20 cellular contexts compared by ENCODE assay signal in the genomic region with DNA sequence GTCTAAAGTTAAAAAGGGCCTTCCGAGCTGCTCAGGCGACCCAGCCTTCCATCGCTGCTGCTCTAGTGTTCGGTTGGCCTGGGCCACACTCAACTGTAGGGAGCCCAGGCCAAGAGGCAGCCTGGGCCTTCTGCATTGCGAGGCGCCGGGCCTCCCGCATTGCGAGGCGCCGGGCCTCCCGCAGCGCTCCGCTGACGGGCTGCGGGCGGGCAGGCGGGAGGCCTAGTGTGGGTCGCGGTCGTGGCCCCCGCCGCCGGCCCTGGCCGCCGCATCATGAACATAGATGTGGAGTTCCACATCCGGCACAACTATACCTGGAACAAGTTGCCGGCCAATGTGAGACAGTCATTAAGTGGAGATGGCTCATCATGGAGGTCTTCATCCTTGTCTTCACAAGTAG. TPM values are rescaled to one million over a fixed set of nuclear protein-coding genes. Genes with fewer than 3 reads are reported as not detected.
A peak's percentile ranks its signal among the peaks of the same experiment; 100 is the strongest.
DNase-seq lines count a peak whose midpoint lies in the region; ATAC-seq, FAIRE-seq and TF ChIP-seq lines count a peak whose summit lies in the region.
"Had no signal": no experiment of that assay in that cellular context is flagged by ENCODE, and none has a peak within 500 bp of the region (broad histone marks: within the 10 kb centered on the region; RNA-seq: fewer than 3 reads in every experiment).

No MANE protein-coding gene starts in this region.

- no peak overlapping the region for H4K5ac ChIP-seq in IMR-90 (ENCODE audit: low read depth, low read length)

- H3K9me3 ChIP-seq in IMR-90 (ENCODE audit: control insufficient read depth, insufficient read depth, low read length): no peaks in the 10 kb centered on the region
- H3K9me3 ChIP-seq: Caco-2 had no signal

- no peaks in the 10 kb centered on the region for H3K27me3 Mint-ChIP-seq in natural killer cell (ENCODE audit: low read depth in 2 of 2)
- H3K27me3 Mint-ChIP-seq in natural killer cell treated with Interleukin-12 subunit alpha and Interleukin-12 subunit beta and Interleukin-15 and Interleukin-18, amount 100 ng/mL, for 72 hours: no peaks in the 10 kb centered on the region
- H3K27me3 Mint-ChIP-seq in naive thymus-derived CD8-positive, alpha-beta T cell: no peaks in the 10 kb centered on the region
- H3K27me3 Mint-ChIP-seq: B cell; CD4-positive, alpha-beta T cell had no signal

- no peaks in the 10 kb centered on the region for H3K27me3 ChIP-seq in IMR-90 (ENCODE audit: control insufficient read depth, insufficient read depth, low read length)

- no peak overlapping the region for H4K8ac ChIP-seq in IMR-90 (ENCODE audit: low read depth in 2 of 2, low read length in 2 of 2)

- ATAC-seq in natural killer cell (no peak), IMR-90 (ENCODE audit: low read depth) (no peak)
- no peak for ATAC-seq in natural killer cell treated with Interleukin-12 subunit alpha and Interleukin-12 subunit beta and Interleukin-15 and Interleukin-18, amount 100 ng/mL, for 72 hours
- ATAC-seq in naive thymus-derived CD8-positive, alpha-beta T cell: no peak
- ATAC-seq: GM12878 had no signal

- in situ Hi-C loops in IMR-90 (cut with MboI; ENCODE audit: low sequenced_read_pairs): no loop called here

- H3K4ac ChIP-seq in IMR-90 (ENCODE audit: low read depth, low read length): no peak overlapping the region

- H4K91ac ChIP-seq in IMR-90 (ENCODE audit: insufficient read depth, low read depth, low read length): no peak overlapping the region

- no peaks in the 10 kb centered on the region for H4K20me1 ChIP-seq in IMR-90 (ENCODE audit: insufficient read depth, low read length)

- no peak overlapping the region for H3K56ac ChIP-seq in IMR-90 (ENCODE audit: extremely low read depth, insufficient read depth, low read length)

- DNase-seq in natural killer cell: no peak
- no peak for DNase-seq in natural killer cell treated with Interleukin-12 subunit alpha and Interleukin-12 subunit beta and Interleukin-15 and Interleukin-18, amount 100 ng/mL, for 72 hours (ENCODE audit: low spot score)
- DNase-seq in IMR-90: no peak
- no peak for DNase-seq in naive thymus-derived CD8-positive, alpha-beta T cell
- DNase-seq in DMS 273 (lab: John Stamatoyannopoulos, UW; ENCODE audit: unreplicated experiment): no peak
- DNase-seq in HTR-8/SVneo (ENCODE audit: insufficient read length, low spot score): no peak
- DNase-seq in central memory CD4-positive, alpha-beta T cell: no peak
- DNase-seq: C1 segment of cervical spinal cord; Caco-2; CD4-positive, alpha-beta T cell; DMS 273 treated with DMSO at 0.1 percent for 48 hours; DMS79; GM23248 had no signal

- H3K36me3 ChIP-seq in IMR-90 (ENCODE audit: control insufficient read depth, insufficient read depth, low read length): peaks cover 3% of the 10 kb centered on the region; the same call in 1 of the 2 replicates

- H3K14ac ChIP-seq in IMR-90 (replicated peaks; ENCODE audit: low read depth, low read length): no peak overlapping the region

- no peak overlapping the region for H3K9ac ChIP-seq in IMR-90 (ENCODE audit: low read depth, low read length)
- H3K9ac ChIP-seq: GM23248 had no signal

- BruUV-seq in IMR-90 (replicated peaks; lab: Mats Ljungman, UMichigan): no TSS peak

- no peak overlapping the region for H2BK20ac ChIP-seq in IMR-90 (ENCODE audit: low read depth, low read length)

- H3K9me1 ChIP-seq in IMR-90 (ENCODE audit: insufficient read depth, low read length): no peaks in the 10 kb centered on the region; the same call in 1 of the 2 replicates

- H3K9me3 Mint-ChIP-seq in natural killer cell: no peaks in the 10 kb centered on the region
- H3K9me3 Mint-ChIP-seq in natural killer cell treated with Interleukin-12 subunit alpha and Interleukin-12 subunit beta and Interleukin-15 and Interleukin-18, amount 100 ng/mL, for 72 hours: no peaks in the 10 kb centered on the region
- H3K9me3 Mint-ChIP-seq in naive thymus-derived CD8-positive, alpha-beta T cell: peaks cover 0 to 2% (median 0%) of the 10 kb centered on the region in 9 donors
- H3K9me3 Mint-ChIP-seq: CD4-positive, alpha-beta T cell had no signal

- H3K4me3 ChIP-seq in IMR-90 (ENCODE audit: insufficient read depth, low read depth, low read length): no peak overlapping the region
- H3K4me3 ChIP-seq: GM12878, GM23248 had no signal

- H3K27ac ChIP-seq in IMR-90 (ENCODE audit: insufficient read depth, low read length): no peak overlapping the region
- H3K27ac ChIP-seq: GM23248 had no signal

- dilution Hi-C loops in IMR-90 (cut with HindIII; ENCODE audit: low sequenced_read_pairs, unreplicated experiment): no loop called here

- CTCF ChIA-PET in IMR-90 (lab: Yijun Ruan, JAX): no interaction called here

- intact Hi-C loops in natural killer cell (cut with micrococcal nuclease) (loop anchor here (10.0 kb wide), 1 partner anchor 50 kb away; no protein-coding TSS in a partner anchor), IMR-90 (cut with micrococcal nuclease) (no loop called here)

- POLR2A ChIA-PET in IMR-90 (lab: Charles Lee; ENCODE audit: unreplicated experiment): no interaction called here
- POLR2A ChIA-PET in naive thymus-derived CD8-positive, alpha-beta T cell (lab: Charles Lee): no interaction called here

- no peak overlapping the region for H3K23ac ChIP-seq in IMR-90 (ENCODE audit: low read depth, low read length)

- peak overlapping the region; percentile 16 to 60 for H3K27ac Mint-ChIP-seq in natural killer cell
- no peak overlapping the region for H3K27ac Mint-ChIP-seq in natural killer cell treated with Interleukin-12 subunit alpha and Interleukin-12 subunit beta and Interleukin-15 and Interleukin-18, amount 100 ng/mL, for 72 hours
- peak overlapping the region in 8 of 10 donors; percentile 53 to 85 (median 74) for H3K27ac Mint-ChIP-seq in naive thymus-derived CD8-positive, alpha-beta T cell
- H3K27ac Mint-ChIP-seq: B cell had no signal

- peak overlapping the region; percentile 37 for H2AK9ac ChIP-seq in IMR-90 (replicated peaks; ENCODE audit: low read depth, low read length, poor library complexity)

- H3K4me2 ChIP-seq in IMR-90 (ENCODE audit: low read depth, low read length): no peak overlapping the region

- TF ChIP-seq RAD21 in IMR-90 (IDR thresholded peaks at IDR 0.05; ENCODE audit: low read length): no peak

- 100% methylated on average over 3 of the region's 28 CpGs; no CpG with 5 or more reads in 1 of the 2 experiments for WGBS in IMR-90 (ENCODE audit: extremely low coverage in 2 of 2, insufficient read length in 1 of 2), 2 experiments

- peaks cover 68 to 69% of the 10 kb centered on the region in 2 donors for H3K4me1 Mint-ChIP-seq in natural killer cell
- H3K4me1 Mint-ChIP-seq in natural killer cell treated with Interleukin-12 subunit alpha and Interleukin-12 subunit beta and Interleukin-15 and Interleukin-18, amount 100 ng/mL, for 72 hours (ENCODE audit: low read depth in 2 of 2): peaks cover 48 to 53% of the 10 kb centered on the region in 2 donors
- H3K4me1 Mint-ChIP-seq in naive thymus-derived CD8-positive, alpha-beta T cell: peaks cover 28 to 82% (median 78%) of the 10 kb centered on the region in 4 donors

- TF ChIP-seq CTCF in natural killer cell (IDR thresholded peaks at IDR 0.05): no peak
- no peak for TF ChIP-seq CTCF in IMR-90 (conservative IDR thresholded peaks at IDR 0.05; ENCODE audit: low read depth, low read length)

- H2BK15ac ChIP-seq in IMR-90 (ENCODE audit: low read depth, low read length): no peak overlapping the region

- no peak overlapping the region for H2BK5ac ChIP-seq in IMR-90 (ENCODE audit: low read depth, low read length, poor library complexity, severe bottlenecking)

- no peak for TF ChIP-seq POLR2A in IMR-90 (IDR thresholded peaks at IDR 0.05; ENCODE audit: low read depth, low read length)

- peaks cover 8% of the 10 kb centered on the region for H3K36me3 Mint-ChIP-seq in natural killer cell
- H3K36me3 Mint-ChIP-seq in natural killer cell treated with Interleukin-12 subunit alpha and Interleukin-12 subunit beta and Interleukin-15 and Interleukin-18, amount 100 ng/mL, for 72 hours: peaks cover 25% of the 10 kb centered on the region
- peaks cover 10 to 68% (median 36%) of the 10 kb centered on the region in 3 donors for H3K36me3 Mint-ChIP-seq in naive thymus-derived CD8-positive, alpha-beta T cell

- H2AK5ac ChIP-seq in IMR-90 (ENCODE audit: low read depth, low read length): no peak overlapping the region

- H2BK120ac ChIP-seq in IMR-90 (ENCODE audit: low read depth, low read length): no peak overlapping the region

- no peak overlapping the region for H3K4me3 Mint-ChIP-seq in natural killer cell
- no peak overlapping the region for H3K4me3 Mint-ChIP-seq in natural killer cell treated with Interleukin-12 subunit alpha and Interleukin-12 subunit beta and Interleukin-15 and Interleukin-18, amount 100 ng/mL, for 72 hours
- H3K4me3 Mint-ChIP-seq in naive thymus-derived CD8-positive, alpha-beta T cell: peak overlapping the region in 1 of 10 donors; percentile 29
- H3K4me3 Mint-ChIP-seq: B cell; CD4-positive, alpha-beta T cell had no signal

- no peak for FAIRE-seq in HTR-8/SVneo (lab: Jason Lieb, UNC)
- FAIRE-seq: A204.1, GM12878, GM18507, H54 had no signal

- H3K4me1 ChIP-seq in IMR-90 (ENCODE audit: control insufficient read depth, insufficient read depth, low read length): no peaks in the 10 kb centered on the region
- H3K4me1 ChIP-seq: Caco-2 had no signal

- no peaks in the 10 kb centered on the region for H3K79me1 ChIP-seq in IMR-90 (ENCODE audit: low read depth in 1 of 2, low read length in 2 of 2)

- H3K18ac ChIP-seq in IMR-90 (ENCODE audit: low read depth, low read length): no peak overlapping the region

- no peak overlapping the region for H2AFZ ChIP-seq in IMR-90 (replicated peaks; ENCODE audit: low read length, poor library complexity)
- H2AFZ ChIP-seq: GM23248 had no signal

TF ChIP-seq in IMR-90, 13 proteins besides CTCF, POLR2A, EP300 and RAD21 (continues in another document):
- TF ChIP-seq CEBPB (IDR thresholded peaks at IDR 0.05; ENCODE audit: low read depth, low read length) (no peak), FOS (IDR thresholded peaks at IDR 0.05; ENCODE audit: low read depth, low read length) (no peak), RFX5 (IDR thresholded peaks at IDR 0.05; ENCODE audit: low read depth, low read length) (no peak), MXI1 (IDR thresholded peaks at IDR 0.05; ENCODE audit: borderline replicate concordance, low read depth, low read length) (no peak), MAZ (IDR thresholded peaks at IDR 0.05; ENCODE audit: borderline replicate concordance, low read depth, low read length) (no peak), RCOR1 (IDR thresholded peaks at IDR 0.05; ENCODE audit: insufficient replicate concordance, low read length) (no peak), BHLHE40 (IDR thresholded peaks at IDR 0.05; ENCODE audit: low read depth, low read length) (no peak)

RNA-seq across cellular contexts. Expression of a gene that starts 48.3 kb away (rescaled TPM):
- total RNA-seq in natural killer cell: under 1 TPM; 0.33 to 0.50 (median 0.43) TPM
- under 1 TPM; 0.24 to 0.36 TPM for total RNA-seq in natural killer cell treated with Interleukin-12 subunit alpha and Interleukin-12 subunit beta and Interleukin-15 and Interleukin-18, amount 100 ng/mL, for 72 hours
- not detected in 2 replicates for total RNA-seq in IMR-90 (2012; rRNA removed)
- polyA plus RNA-seq in IMR-90 (2012; rRNA removed): not detected in 2 replicates
- polyA plus RNA-seq in IMR-90 (2012; cell fraction: cytosol; rRNA removed): not detected in 2 replicates
- polyA plus RNA-seq in IMR-90 (2012; cell fraction: nucleus; rRNA removed; ENCODE audit: low replicate concordance): not detected in 2 replicates
- 1 to 10 TPM; 2.6 to 3.0 TPM for total RNA-seq in naive thymus-derived CD8-positive, alpha-beta T cell
- under 1 TPM; 0.06 to 0.10 (median 0.08) TPM for polyA plus RNA-seq in naive thymus-derived CD8-positive, alpha-beta T cell
- total RNA-seq: Caco-2, G401, GM12878, GM23248, HT-29 had no signal
- polyA plus RNA-seq: GM12878, GM23248 had no signal

Comparison
In these comparisons a context has a peak if more than half of its experiments do, and no peak if none do; other contexts are left out.
1. H3K27ac Mint-ChIP-seq: peak in natural killer cell (2 of 2) and naive thymus-derived CD8-positive, alpha-beta T cell (8 of 10); none in natural killer cell treated with Interleukin-12 subunit alpha and Interleukin-12 subunit beta and Interleukin-15 and Interleukin-18, amount 100 ng/mL, for 72 hours (0 of 2).